Comparison of ENCODE assay signal across 12 cellular contexts in genomic region chr5:154740483-154740882, GRCh38. TPM values are rescaled to one million over a fixed set of nuclear protein-coding genes. Genes with fewer than 3 reads are reported as not detected.
A peak's percentile ranks its signal among the peaks of the same experiment; 100 is the strongest.
DNase-seq lines count a peak whose midpoint lies in the region; ATAC-seq, FAIRE-seq and TF ChIP-seq lines count a peak whose summit lies in the region.
"Had no signal": no experiment of that assay in that cellular context is flagged by ENCODE, and none has a peak within 500 bp of the region (broad histone marks: within the 10 kb centered on the region; RNA-seq: fewer than 3 reads in every experiment).

No MANE protein-coding gene starts in this region.

- DNase-seq in COLO829 (ENCODE audit: low spot score) (peak; percentile 11), astrocyte (ENCODE audit: low read depth) (peak; percentile 40), left ventricle myocardium inferior (peak; percentile 72), pons (ENCODE audit: low spot score) (peak; percentile 86), NCI-H82 treated with DMSO at 0.1 percent for 48 hours (lab: John Stamatoyannopoulos, UW; ENCODE audit: unreplicated experiment) (no peak), T-helper 1 cell (no peak)
- DNase-seq: activated CD4-positive, alpha-beta memory T cell treated with anti-CD3 and anti-CD28 coated beads, Interleukin-2, amount 10 ng/mL, durations not matched to agents 7 days and 5 days; NCI-H345 had no signal

- no peaks in the 10 kb centered on the region for H3K4me1 Mint-ChIP-seq in astrocyte (ENCODE audit: low read depth, unreplicated experiment)
- H3K4me1 Mint-ChIP-seq: activated CD4-positive, alpha-beta memory T cell treated with anti-CD3 and anti-CD28 coated beads, Interleukin-2, amount 10 ng/mL, durations not matched to agents 7 days and 5 days; CD14-positive monocyte had no signal

- no peak overlapping the region for H3K4me2 ChIP-seq in astrocyte (ENCODE audit: low read length)

- H3K27ac ChIP-seq in astrocyte (ENCODE audit: low read depth, low read length) (no peak overlapping the region), left ventricle myocardium inferior (replicated peaks) (peak overlapping the region; percentile 74)

- H3K36me3 ChIP-seq in astrocyte (ENCODE audit: insufficient read depth, low read length) (no peaks in the 10 kb centered on the region), left ventricle myocardium inferior (no peaks in the 10 kb centered on the region)

- no peak for FAIRE-seq in astrocyte (lab: Jason Lieb, UNC)
- FAIRE-seq: GM12892 had no signal

- H3K4me1 ChIP-seq in astrocyte (ENCODE audit: insufficient read depth, low read length) = no peaks in the 10 kb centered on the region
- peaks cover 26% of the 10 kb centered on the region for H3K4me1 ChIP-seq in left ventricle myocardium inferior

- no peaks in the 10 kb centered on the region for H3K9me3 ChIP-seq in astrocyte (ENCODE audit: insufficient read depth, low read depth, low read length)
- no peaks in the 10 kb centered on the region for H3K9me3 ChIP-seq in left ventricle myocardium inferior (replicated peaks)

- no peak for ATAC-seq in GM21529 (IDR thresholded peaks at IDR 0.05; ENCODE audit: unreplicated experiment)
- no peak for ATAC-seq in HG02571 (IDR thresholded peaks at IDR 0.05; ENCODE audit: unreplicated experiment)

- H3K4me3 ChIP-seq in astrocyte (ENCODE audit: insufficient read depth, low read depth, low read length) (no peak overlapping the region), left ventricle myocardium inferior (no peak overlapping the region)

- H3K27me3 ChIP-seq in astrocyte (ENCODE audit: insufficient read depth, low read length) (no peaks in the 10 kb centered on the region), left ventricle myocardium inferior (ENCODE audit: low read depth) (no peaks in the 10 kb centered on the region)

- intact Hi-C loops in left ventricle myocardium inferior (cut with micrococcal nuclease) = no loop called here

- H3K9me3 Mint-ChIP-seq in astrocyte (ENCODE audit: unreplicated experiment) = no peaks in the 10 kb centered on the region
- H3K9me3 Mint-ChIP-seq: activated CD4-positive, alpha-beta memory T cell treated with anti-CD3 and anti-CD28 coated beads, Interleukin-2, amount 10 ng/mL, durations not matched to agents 7 days and 5 days; CD14-positive monocyte had no signal

- no peak overlapping the region for H2AFZ ChIP-seq in astrocyte (ENCODE audit: low read depth, low read length)

- H3K79me2 ChIP-seq in astrocyte (ENCODE audit: insufficient read depth, low read length) = no peaks in the 10 kb centered on the region

- H3K36me3 Mint-ChIP-seq in astrocyte (ENCODE audit: low read depth, unreplicated experiment) = no peaks in the 10 kb centered on the region
- H3K36me3 Mint-ChIP-seq: CD14-positive monocyte had no signal

- TF ChIP-seq CTCF in astrocyte (IDR thresholded peaks at IDR 0.05; ENCODE audit: insufficient read depth, low read depth, low read length) = no peak
- no peak for TF ChIP-seq CTCF in left ventricle myocardium inferior (IDR thresholded peaks at IDR 0.05; ENCODE audit: borderline replicate concordance)

- no peaks in the 10 kb centered on the region for H4K20me1 ChIP-seq in astrocyte (ENCODE audit: insufficient read depth, low read length)

- H3K9ac ChIP-seq in astrocyte (ENCODE audit: low read length) = no peak overlapping the region

- H3K27ac Mint-ChIP-seq in astrocyte (ENCODE audit: unreplicated experiment) = no peak overlapping the region
- H3K27ac Mint-ChIP-seq: activated CD4-positive, alpha-beta memory T cell treated with anti-CD3 and anti-CD28 coated beads, Interleukin-2, amount 10 ng/mL, durations not matched to agents 7 days and 5 days; CD14-positive monocyte had no signal

- no peak overlapping the region for H3K4me3 Mint-ChIP-seq in astrocyte (ENCODE audit: unreplicated experiment)
- H3K4me3 Mint-ChIP-seq: activated CD4-positive, alpha-beta memory T cell treated with anti-CD3 and anti-CD28 coated beads, Interleukin-2, amount 10 ng/mL, durations not matched to agents 7 days and 5 days; CD14-positive monocyte had no signal

- H3K27me3 Mint-ChIP-seq in astrocyte (ENCODE audit: low read depth, unreplicated experiment) = no peaks in the 10 kb centered on the region
- H3K27me3 Mint-ChIP-seq: activated CD4-positive, alpha-beta memory T cell treated with anti-CD3 and anti-CD28 coated beads, Interleukin-2, amount 10 ng/mL, durations not matched to agents 7 days and 5 days had no signal

RNA-seq across cellular contexts. Expression of gene LARP1, which starts 14.7 kb away (rescaled TPM):
- total RNA-seq in astrocyte (234 and 243 TPM in 2 replicates), left ventricle myocardium inferior (148 TPM)

Comparison
In these comparisons a context has a peak if more than half of its experiments do, and no peak if none do; other contexts are left out.
1. DNase-seq: peak in COLO829 (single experiment), astrocyte (single experiment), left ventricle myocardium inferior (single experiment) and pons (single experiment); none in NCI-H82 treated with DMSO at 0.1 percent for 48 hours (single experiment) and T-helper 1 cell (0 of 5).